In the genomic region with DNA sequence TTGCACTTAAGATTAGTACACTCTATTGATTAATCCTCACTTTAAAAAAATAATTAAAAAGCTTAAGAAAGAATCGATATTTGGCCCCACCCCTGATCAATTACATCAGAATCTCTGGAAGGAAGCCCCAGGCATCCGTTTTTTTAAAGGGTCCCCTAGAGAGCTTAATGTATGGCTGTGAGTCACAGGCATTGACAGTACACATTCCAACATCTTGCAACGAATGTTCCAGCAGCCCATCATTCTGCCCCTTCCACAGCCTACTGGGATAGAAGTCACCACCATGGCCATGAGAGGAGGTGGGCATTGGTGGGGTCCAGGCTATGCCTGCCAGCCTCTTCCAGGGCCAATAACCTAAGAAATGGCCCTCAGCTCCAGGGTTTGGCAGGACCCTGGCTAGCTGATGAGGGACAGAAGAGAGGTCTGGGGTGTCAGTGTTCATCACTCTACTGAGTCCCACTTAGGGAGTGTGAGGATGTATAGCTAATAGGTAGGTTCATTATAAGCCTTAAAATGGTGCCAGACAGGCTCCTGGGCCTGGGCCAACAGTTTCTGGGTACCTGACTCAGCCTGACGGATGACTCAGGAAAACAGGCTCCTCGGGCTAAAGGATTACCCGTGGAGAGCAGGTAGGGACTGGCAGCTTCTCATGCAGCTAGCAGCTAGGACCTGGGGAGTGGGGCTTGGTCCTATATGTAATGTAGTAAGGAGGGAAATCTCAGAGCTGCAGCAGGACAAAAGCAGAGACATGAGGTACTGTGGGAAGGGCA, we compare ENCODE assay signal across 21 cellular contexts. TPM values are rescaled to one million over a fixed set of nuclear protein-coding genes. Genes with fewer than 3 reads are reported as not detected.
DNase-seq lines count a peak whose midpoint lies in the region; ATAC-seq and TF ChIP-seq lines count a peak whose summit lies in the region.
"Had no signal": no experiment of that assay in that cellular context is flagged by ENCODE, and none has a peak within 500 bp of the region (broad histone marks: within the 10 kb centered on the region; RNA-seq: fewer than 3 reads in every experiment).

No MANE protein-coding gene starts in this region.

- DNase-seq in Caki2 (ENCODE audit: low read depth) (peak; percentile 59), amniotic epithelial cell (ENCODE audit: low read depth) (peak; percentile 55), iris pigment epithelial cell (ENCODE audit: low read depth) (peak; percentile 68), T-helper 1 cell (no peak), tibial nerve (ENCODE audit: low spot score in 2 of 2) (no peak), GM20000 (ENCODE audit: low spot score) (no peak)
- DNase-seq: activated CD4-positive, alpha-beta memory T cell treated with anti-CD3 and anti-CD28 coated beads for 36 hours; DND-41; effector memory CD4-positive, alpha-beta T cell; left cardiac atrium; naive thymus-derived CD4-positive, alpha-beta T cell; NCI-H446 treated with DMSO at 0.1 percent for 48 hours; right cardiac atrium; RPMI8226; stimulated activated CD4-positive, alpha-beta T cell treated with anti-CD3 and anti-CD28 coated beads, Interleukin-4, amount 100 ng/mL, for 4 hours had no signal

- TF ChIP-seq EP300 in tibial nerve (IDR thresholded peaks at IDR 0.05) = no peak

- TF ChIP-seq POLR2A in tibial nerve (IDR thresholded peaks at IDR 0.05) = no peak

- TF ChIP-seq CTCF in tibial nerve (IDR thresholded peaks at IDR 0.05) (no peak), GM20000 (IDR thresholded peaks at IDR 0.05; ENCODE audit: extremely low read depth, missing control alignments) (no peak)

- WGBS in tibial nerve, 2 donors = 62 to 65% methylated on average over 6 of the region's 6 CpGs

- H3K27me3 ChIP-seq in HUES48 (ENCODE audit: control insufficient read depth, insufficient read depth, low read length) (0 out of 2 replicates have a peak, but pooled peaks cover 5% of the 10 kb centered on the region), tibial nerve (no peaks in the 10 kb centered on the region)
- H3K27me3 ChIP-seq: vagina had no signal

- ATAC-seq in GM21717 (IDR thresholded peaks at IDR 0.05; ENCODE audit: unreplicated experiment) = no peak
- ATAC-seq: activated T-helper 17 cell treated with anti-CD3 and anti-CD28 coated beads, Interleukin-2, amount 50 U/mL, for 72 hours; GM12878; naive thymus-derived CD4-positive, alpha-beta T cell; stimulated activated memory B cell treated with anti-CD40 and anti-IgM and Interleukin-4, amounts not matched to agents 10 μg/mL and 1 μg/mL and 100 μg/mL, for 72 hours had no signal

- H3K4me3 ChIP-seq in HUES48 (ENCODE audit: low read depth, low read length) (no peak overlapping the region), tibial nerve (no peak overlapping the region)
- H3K4me3 ChIP-seq: GM12878, vagina had no signal

- H3K27ac ChIP-seq in HUES48 (ENCODE audit: low read depth, low read length) = peak overlapping the region; percentile 31
- no peak overlapping the region for H3K27ac ChIP-seq in tibial nerve
- H3K27ac ChIP-seq: vagina had no signal

- H3K36me3 ChIP-seq in HUES48 (ENCODE audit: control insufficient read depth, insufficient read depth, low read length) (no peaks in the 10 kb centered on the region), tibial nerve (peaks cover 0 to 63% (median 0%) of the 10 kb centered on the region in 3 donors)
- H3K36me3 ChIP-seq: vagina had no signal

- H3K4me1 ChIP-seq in HUES48 (ENCODE audit: control insufficient read depth, insufficient read depth, low read length) (peaks cover 6% of the 10 kb centered on the region; the same call in 1 of the 2 replicates), tibial nerve (peaks cover 0 to 3% (median 0%) of the 10 kb centered on the region in 4 donors)

- in situ Hi-C loops in Caki2 (cut with HindIII; ENCODE audit: low pct_unique_long_range_greater_than_20kb, low sequenced_read_pairs) = no loop called here

- H3K9me3 ChIP-seq in HUES48 (ENCODE audit: control insufficient read depth, insufficient read depth, low read length) (peaks cover 4% of the 10 kb centered on the region; the same call in 1 of the 2 replicates), tibial nerve (peaks cover 0 to 30% (median 3%) of the 10 kb centered on the region in 4 donors)
- H3K9me3 ChIP-seq: vagina had no signal

- H3K9ac ChIP-seq in HUES48 (ENCODE audit: low read depth, low read length) = no peak overlapping the region

RNA-seq across cellular contexts. Expression of gene MDGA1, which starts 40.4 kb away (rescaled TPM):
- 28.2 and 31.0 TPM in 2 replicates for total RNA-seq in Caki2 (2014; rRNA removed; shearing (Covaris generic); ENCODE audit: low replicate concordance)
- 10 to 100 TPM in 1 of 4 donors, 1 to 10 TPM in 3; 2.4 to 12.0 (median 4.9) TPM for total RNA-seq in tibial nerve

Comparison
In these comparisons a context has a peak if more than half of its experiments do, and no peak if none do; other contexts are left out.
1. DNase-seq: peak in Caki2 (single experiment), amniotic epithelial cell (single experiment) and iris pigment epithelial cell (single experiment); none in T-helper 1 cell (0 of 5), tibial nerve (0 of 2) and GM20000 (single experiment).